Comparison of ENCODE assay signal across 17 cellular contexts in genomic region chr2:98923244-98923940, GRCh38. TPM values are rescaled to one million over a fixed set of nuclear protein-coding genes. Genes with fewer than 3 reads are reported as not detected.
A peak's percentile ranks its signal among the peaks of the same experiment; 100 is the strongest.
DNase-seq lines count a peak whose midpoint lies in the region; ATAC-seq, FAIRE-seq and TF ChIP-seq lines count a peak whose summit lies in the region.
"Had no signal": no experiment of that assay in that cellular context is flagged by ENCODE, and none has a peak within 500 bp of the region (broad histone marks: within the 10 kb centered on the region; RNA-seq: fewer than 3 reads in every experiment).

No MANE protein-coding gene starts in this region.

- no peaks in the 10 kb centered on the region for H3K9me2 ChIP-seq in SU-DHL-6 (replicated peaks; ENCODE audit: insufficient read depth, low read length)

- H3K79me2 ChIP-seq in SU-DHL-6 (ENCODE audit: insufficient read depth, low read length) (no peaks in the 10 kb centered on the region), keratinocyte (ENCODE audit: control insufficient read depth, insufficient read depth, low read length) (no peaks in the 10 kb centered on the region)

- H3K27ac ChIP-seq in SU-DHL-6 (ENCODE audit: low read depth, low read length) (no peak overlapping the region), keratinocyte (ENCODE audit: control insufficient read depth, insufficient read depth, low read length) (no peak overlapping the region)

- H3F3A ChIP-seq in SU-DHL-6 (ENCODE audit: insufficient read depth): no peaks in the 10 kb centered on the region

- no peaks in the 10 kb centered on the region for H3K36me3 ChIP-seq in SU-DHL-6 (ENCODE audit: low read length)
- H3K36me3 ChIP-seq in keratinocyte (ENCODE audit: control insufficient read depth in 2 of 2, extremely low read depth in 1 of 2, insufficient read depth in 2 of 2, low read length in 2 of 2): no peaks in the 10 kb centered on the region

- H3K4me3 ChIP-seq in SU-DHL-6 (ENCODE audit: insufficient read depth, low read length, poor library complexity, severe bottlenecking) (no peak overlapping the region), keratinocyte (ENCODE audit: control insufficient read depth in 2 of 3, extremely low read depth in 1 of 3, insufficient read depth in 2 of 3, low read depth in 1 of 3, low read length in 3 of 3) (no peak overlapping the region)

- peak; percentile 30 for DNase-seq in ELF-1 (ENCODE audit: low read depth, low spot score)
- peak; percentile 12 for DNase-seq in HT-29 (ENCODE audit: low spot score)
- DNase-seq in keratinocyte (ENCODE audit: low read depth, low spot score): no peak
- DNase-seq in posterior cingulate gyrus: no peak
- no peak for DNase-seq in activated T-cell treated with anti-CD3 and anti-CD28 coated beads for 4 hours
- DNase-seq in stimulated activated naive CD4-positive, alpha-beta T cell (lab: John Stamatoyannopoulos, UW): no peak
- DNase-seq: activated naive CD4-positive, alpha-beta T cell treated with anti-CD3 and anti-CD28 coated beads, Interleukin-2, amount 50 U/mL, for 16 hours; left ventricle myocardium superior; naive B cell; NCI-H1436 treated with DMSO at 0.1 percent for 48 hours; OCI-M1; stimulated activated CD4-positive, alpha-beta T cell treated with anti-CD3 and anti-CD28 coated beads, Interleukin-1b, Interleukin-23, amount 100 ng/mL, for 48 hours had no signal

- H3K4me2 ChIP-seq in SU-DHL-6 (ENCODE audit: low read depth, low read length, poor library complexity, severe bottlenecking) (no peak overlapping the region), keratinocyte (ENCODE audit: control insufficient read depth, extremely low read depth, insufficient read depth, low read depth, low read length) (no peak overlapping the region)

- H4K20me1 ChIP-seq in SU-DHL-6 (ENCODE audit: low read depth, low read length) (no peaks in the 10 kb centered on the region), keratinocyte (ENCODE audit: control insufficient read depth, extremely low read depth, insufficient read depth, low read length) (no peaks in the 10 kb centered on the region)

- dilution Hi-C loops in keratinocyte (cut with MboI; ENCODE audit: extremely low pct_ligation_motif_present, low sequenced_read_pairs): no loop called here

- ATAC-seq in GM21737 (IDR thresholded peaks at IDR 0.05; ENCODE audit: unreplicated experiment): no peak
- ATAC-seq: activated CD4-positive, CD25-positive, alpha-beta regulatory T cell treated with anti-CD3 and anti-CD28 coated beads, Interleukin-2, amount 50 U/mL, for 24 hours; left ventricle myocardium superior had no signal

- TF ChIP-seq CTCF in SU-DHL-6 (IDR thresholded peaks at IDR 0.05; ENCODE audit: insufficient read depth, low read length, poor library complexity, severe bottlenecking) (peak; percentile 45), keratinocyte (optimal IDR thresholded peaks at IDR 0.05 in 1 of 3, IDR thresholded peaks at IDR 0.05 in 1 of 3, conservative IDR thresholded peaks at IDR 0.05 in 1 of 3; ENCODE audit: extremely low read depth in 1 of 3, insufficient read depth in 2 of 3, low read length in 3 of 3) (peak; percentile 22 to 39 (median 32))

- no peaks in the 10 kb centered on the region for H3K9me3 ChIP-seq in SU-DHL-6 (ENCODE audit: insufficient read depth, low read length)
- H3K9me3 ChIP-seq in keratinocyte (ENCODE audit: control insufficient read depth, low read depth, low read length): no peaks in the 10 kb centered on the region

- no peaks in the 10 kb centered on the region for H3K9me1 ChIP-seq in keratinocyte (ENCODE audit: control insufficient read depth, extremely low read depth, insufficient read depth, low read length)

- H2AFZ ChIP-seq in SU-DHL-6 (ENCODE audit: low read depth, low read length, severe bottlenecking): no peak overlapping the region
- no peak overlapping the region for H2AFZ ChIP-seq in keratinocyte (ENCODE audit: control insufficient read depth, low read length)

- peaks cover 18% of the 10 kb centered on the region for H3K4me1 ChIP-seq in keratinocyte (ENCODE audit: control insufficient read depth, extremely low read depth, insufficient read depth, low read length)

- intact Hi-C loops in posterior cingulate gyrus (cut with DNase I): no loop called here

- no peaks in the 10 kb centered on the region for H3K27me3 ChIP-seq in SU-DHL-6 (ENCODE audit: low read length)
- no peaks in the 10 kb centered on the region for H3K27me3 ChIP-seq in keratinocyte (ENCODE audit: control insufficient read depth, extremely low read depth, insufficient read depth, low read length)

- FAIRE-seq in keratinocyte (lab: Jason Lieb, UNC): no peak
- FAIRE-seq: G401.6 had no signal

- H3K9ac ChIP-seq in SU-DHL-6 (ENCODE audit: low read length) (no peak overlapping the region), keratinocyte (ENCODE audit: control insufficient read depth, extremely low read depth, insufficient read depth, low read length) (no peak overlapping the region)

RNA-seq across cellular contexts. Expression of gene CRACDL, which starts 12.6 kb away (rescaled TPM):
- total RNA-seq in HT-29 (2014; rRNA removed; shearing (Covaris generic)): 7.6 and 9.5 TPM in 2 replicates
- 1.4 to 2.1 TPM (median 1.6 TPM) in 3 replicates for polyA plus RNA-seq in keratinocyte
- polyA plus RNA-seq in keratinocyte (2011; ENCODE audit: low read depth): 0.89 TPM
- 1.4 and 1.9 TPM in 2 replicates for polyA plus RNA-seq in keratinocyte (2011; cell fraction: cytosol; rRNA removed)
- polyA plus RNA-seq in keratinocyte (2011; cell fraction: nucleus; rRNA removed): 3.1 and 3.6 TPM in 2 replicates
- polyA plus RNA-seq in keratinocyte (2012; ENCODE audit: low replicate concordance): 0.92 and 2.0 TPM in 2 replicates
- 1.9 to 3.9 TPM (median 2.4 TPM) in 3 replicates for polyA minus RNA-seq in keratinocyte
- 5.9 TPM for polyA minus RNA-seq in keratinocyte (2011; cell fraction: cytosol; rRNA and poly(A)+ RNA removed)
- 6.1 and 7.2 TPM in 2 replicates for polyA minus RNA-seq in keratinocyte (2011; cell fraction: nucleus; rRNA and poly(A)+ RNA removed)
- total RNA-seq: fibroblast of lung had no signal
- polyA plus RNA-seq: fibroblast of lung had no signal

Comparison
In these comparisons a context has a peak if more than half of its experiments do, and no peak if none do; other contexts are left out.
1. DNase-seq: peak in ELF-1 (single experiment) and HT-29 (single experiment); none in keratinocyte (single experiment), posterior cingulate gyrus (0 of 10), activated T-cell treated with anti-CD3 and anti-CD28 coated beads for 4 hours (single experiment) and stimulated activated naive CD4-positive, alpha-beta T cell (0 of 6).